In genomic region chr11:12290477-12290922, GRCh38 we compare ENCODE assay signal across 24 cellular contexts.
DNase-seq lines count a peak whose midpoint lies in the region; ATAC-seq, FAIRE-seq and TF ChIP-seq lines count a peak whose summit lies in the region.
"Had no signal": no experiment of that assay in that cellular context is flagged by ENCODE, and none has a peak within 500 bp of the region (broad histone marks: within the 10 kb centered on the region; RNA-seq: fewer than 3 reads in every experiment).

No MANE protein-coding gene starts in this region.

- peaks cover 18% of the 10 kb centered on the region for H3K4me1 Mint-ChIP-seq in activated CD8-positive, alpha-beta T cell treated with anti-CD3 and anti-CD28 coated beads, Interleukin-2, amount 10 ng/mL, durations not matched to agents 7 days and 5 days (ENCODE audit: low read depth)
- H3K4me1 Mint-ChIP-seq in activated CD8-positive, alpha-beta T cell treated with anti-CD3 and anti-CD28 coated beads for 36 hours (ENCODE audit: low read depth), result peaks cover 4% of the 10 kb centered on the region
- H3K4me1 Mint-ChIP-seq in osteocyte (ENCODE audit: unreplicated experiment), result peaks cover 38% of the 10 kb centered on the region

- CTCF ChIA-PET in activated CD8-positive, alpha-beta T cell treated with anti-CD3 and anti-CD28 coated beads, Interleukin-2, amount 10 ng/mL, durations not matched to agents 7 days and 5 days (lab: Charles Lee), result interaction anchor here (1.2 to 17.3 kb wide), 8 partner anchors 8 to 603 kb away, joined by 3 to 401 read pairs (median 4); no protein-coding TSS in a partner anchor
- CTCF ChIA-PET in activated CD8-positive, alpha-beta T cell treated with anti-CD3 and anti-CD28 coated beads for 36 hours (lab: Charles Lee), result interaction anchor here (1.2 to 3.3 kb wide), 5 partner anchors 9 to 243 kb away, joined by 3 to 22 read pairs (median 9); no protein-coding TSS in a partner anchor
- CTCF ChIA-PET in K562 (lab: Yijun Ruan, JAX; ENCODE audit: low intra/inter-chr PET ratio), result interaction anchor here (0.7 kb wide), 2 partner anchors 604 to 1189 kb away, joined by 3 to 4 read pairs; no protein-coding TSS in a partner anchor

- H2AFZ ChIP-seq in K562 (ENCODE audit: low read depth, low read length), result peak overlapping the region; percentile 66

- no peaks in the 10 kb centered on the region for H3K27me3 ChIP-seq in K562 (ENCODE audit: control insufficient read depth in 2 of 2, insufficient read depth in 2 of 2, low read length in 2 of 2)
- H3K27me3 ChIP-seq: Peyer's patch, SJSA1, thyroid gland had no signal

- BruUV-seq in K562 (replicated peaks; lab: Mats Ljungman, UMichigan), result no TSS peak

- no peak overlapping the region for H3K27ac ChIP-seq in K562 (ENCODE audit: extremely low read depth, low read depth, low read length)
- H3K27ac ChIP-seq: Peyer's patch, SJSA1, thyroid gland had no signal

- no peak for TF ChIP-seq CTCF in activated CD8-positive, alpha-beta T cell treated with anti-CD3 and anti-CD28 coated beads for 36 hours (IDR thresholded peaks at IDR 0.05)
- TF ChIP-seq CTCF in K562 (IDR thresholded peaks at IDR 0.05 in 2 of 3, conservative IDR thresholded peaks at IDR 0.05 in 1 of 3; ENCODE audit: insufficient read depth in 2 of 3, low read depth in 1 of 3, low read length in 3 of 3) (no peak), osteocyte (IDR thresholded peaks at IDR 0.05) (no peak)

- H3K79me2 ChIP-seq in K562 (ENCODE audit: control insufficient read depth, insufficient read depth, low read length), result no peaks in the 10 kb centered on the region

- H3K4me2 ChIP-seq in K562 (ENCODE audit: insufficient read depth, low read length), result no peak overlapping the region

- peaks cover 13 to 17% of the 10 kb centered on the region in 2 experiments; a peak in 4 of 5 replicates for H3K4me1 ChIP-seq in K562 (replicated peaks in 1 of 2; ENCODE audit: control insufficient read depth in 2 of 2, insufficient read depth in 2 of 2, low read length in 2 of 2)

- H3K4me3 ChIP-seq in K562, result no peak overlapping the region
- H3K4me3 ChIP-seq: Peyer's patch, SJSA1, thyroid gland had no signal

- ATAC-seq in activated CD8-positive, alpha-beta T cell treated with anti-CD3 and anti-CD28 coated beads, Interleukin-2, amount 10 ng/mL, durations not matched to agents 7 days and 5 days, result no peak
- ATAC-seq in activated CD8-positive, alpha-beta T cell treated with anti-CD3 and anti-CD28 coated beads for 36 hours, result no peak
- ATAC-seq in K562 (no peak), GM18517 (IDR thresholded peaks at IDR 0.05; ENCODE audit: unreplicated experiment) (no peak), GM21737 (IDR thresholded peaks at IDR 0.05; ENCODE audit: unreplicated experiment) (no peak)
- ATAC-seq: naive thymus-derived CD8-positive, alpha-beta T cell had no signal

- no peaks in the 10 kb centered on the region for H3K27me3 Mint-ChIP-seq in activated CD8-positive, alpha-beta T cell treated with anti-CD3 and anti-CD28 coated beads, Interleukin-2, amount 10 ng/mL, durations not matched to agents 7 days and 5 days (ENCODE audit: low read depth)
- H3K27me3 Mint-ChIP-seq in activated CD8-positive, alpha-beta T cell treated with anti-CD3 and anti-CD28 coated beads for 36 hours, result no peaks in the 10 kb centered on the region
- H3K27me3 Mint-ChIP-seq in osteocyte (ENCODE audit: unreplicated experiment), result no peaks in the 10 kb centered on the region
- H3K27me3 Mint-ChIP-seq: naive thymus-derived CD8-positive, alpha-beta T cell had no signal

- no peak for TF ChIP-seq POLR2A in GM12892 (IDR thresholded peaks at IDR 0.05; ENCODE audit: low read depth, low read length)
- no peak for TF ChIP-seq POLR2A in K562 (conservative IDR thresholded peaks at IDR 0.05)

- no peak for TF ChIP-seq EP300 in K562 (IDR thresholded peaks at IDR 0.05; ENCODE audit: low read length)

- peak overlapping the region in 1 of 2 experiments; percentile 79; a peak in 2 of 4 replicates for H3K9ac ChIP-seq in K562 (ENCODE audit: insufficient read depth in 1 of 2, low read depth in 2 of 2, low read length in 2 of 2)

- FAIRE-seq in GM12892 (lab: Jason Lieb, UNC) (peak; percentile 73), K562 (lab: Jason Lieb, UNC) (no peak)

- no peaks in the 10 kb centered on the region for H3K9me3 ChIP-seq in K562 (replicated peaks; ENCODE audit: control insufficient read depth, insufficient read depth, low read depth, low read length)
- H3K9me3 ChIP-seq: Peyer's patch, SJSA1, thyroid gland had no signal

- no peaks in the 10 kb centered on the region for H3K36me3 ChIP-seq in K562 (ENCODE audit: control insufficient read depth, insufficient read depth, low read length)
- H3K36me3 ChIP-seq: Peyer's patch, SJSA1, thyroid gland had no signal

- in situ Hi-C loops in K562 (cut with MboI), result no loop called here

- DNase-seq in activated CD8-positive, alpha-beta T cell treated with anti-CD3 and anti-CD28 coated beads, Interleukin-2, amount 10 ng/mL, durations not matched to agents 7 days and 5 days, result no peak
- no peak for DNase-seq in activated CD8-positive, alpha-beta T cell treated with anti-CD3 and anti-CD28 coated beads for 36 hours
- DNase-seq in GM12892 (ENCODE audit: insufficient read length) (no peak), K562 (ENCODE audit: extremely low read depth in 1 of 4, low spot score in 3 of 4) (peak in 2 of 4 experiments; percentile 26 to 36), osteocyte (ENCODE audit: extremely low spot score, unreplicated experiment) (peak; percentile 59), NCI-H1105 treated with DMSO at 0.1 percent for 48 hours (lab: John Stamatoyannopoulos, UW) (no peak)
- DNase-seq: ACHN; activated CD4-positive, CD25-positive, alpha-beta regulatory T cell treated with anti-CD3 and anti-CD28 coated beads, Interleukin-2, amount 50 U/mL, for 72 hours; activated CD8-positive, alpha-beta memory T cell treated with anti-CD3 and anti-CD28 coated beads, Interleukin-2, amount 50 U/mL, for 48 hours; activated naive CD4-positive, alpha-beta T cell; amygdala; GF-D8; kidney glomerular epithelial cell; naive thymus-derived CD8-positive, alpha-beta T cell; NCI-H1105; NCI-H2081 treated with DMSO at 0.1 percent for 48 hours; NCI-H510A; Peyer's patch; T1000; thyroid gland had no signal

- no peaks in the 10 kb centered on the region for H3K9me1 ChIP-seq in K562 (ENCODE audit: control insufficient read depth, insufficient read depth, low read length)

- H3K36me3 Mint-ChIP-seq in activated CD8-positive, alpha-beta T cell treated with anti-CD3 and anti-CD28 coated beads, Interleukin-2, amount 10 ng/mL, durations not matched to agents 7 days and 5 days (ENCODE audit: low read depth), result no peaks in the 10 kb centered on the region
- no peaks in the 10 kb centered on the region for H3K36me3 Mint-ChIP-seq in activated CD8-positive, alpha-beta T cell treated with anti-CD3 and anti-CD28 coated beads for 36 hours (ENCODE audit: low read depth)
- H3K36me3 Mint-ChIP-seq in osteocyte (ENCODE audit: unreplicated experiment), result no peaks in the 10 kb centered on the region

- peak overlapping the region; percentile 62 for H3K27ac Mint-ChIP-seq in activated CD8-positive, alpha-beta T cell treated with anti-CD3 and anti-CD28 coated beads, Interleukin-2, amount 10 ng/mL, durations not matched to agents 7 days and 5 days
- no peak overlapping the region for H3K27ac Mint-ChIP-seq in activated CD8-positive, alpha-beta T cell treated with anti-CD3 and anti-CD28 coated beads for 36 hours
- no peak overlapping the region for H3K27ac Mint-ChIP-seq in osteocyte (ENCODE audit: unreplicated experiment)
- H3K27ac Mint-ChIP-seq: progenitor cell of endocrine pancreas had no signal

- H3K9me3 Mint-ChIP-seq in activated CD8-positive, alpha-beta T cell treated with anti-CD3 and anti-CD28 coated beads, Interleukin-2, amount 10 ng/mL, durations not matched to agents 7 days and 5 days (ENCODE audit: insufficient read depth), result no peaks in the 10 kb centered on the region
- H3K9me3 Mint-ChIP-seq in activated CD8-positive, alpha-beta T cell treated with anti-CD3 and anti-CD28 coated beads for 36 hours, result no peaks in the 10 kb centered on the region
- no peaks in the 10 kb centered on the region for H3K9me3 Mint-ChIP-seq in osteocyte (ENCODE audit: unreplicated experiment)
- H3K9me3 Mint-ChIP-seq: naive thymus-derived CD8-positive, alpha-beta T cell had no signal

- no peak overlapping the region for H3K4me3 Mint-ChIP-seq in activated CD8-positive, alpha-beta T cell treated with anti-CD3 and anti-CD28 coated beads, Interleukin-2, amount 10 ng/mL, durations not matched to agents 7 days and 5 days
- no peak overlapping the region for H3K4me3 Mint-ChIP-seq in activated CD8-positive, alpha-beta T cell treated with anti-CD3 and anti-CD28 coated beads for 36 hours
- no peak overlapping the region for H3K4me3 Mint-ChIP-seq in osteocyte (ENCODE audit: unreplicated experiment)

- no peak for TF ChIP-seq RAD21 in K562 (CRISPR knock-in tag; conservative IDR thresholded peaks at IDR 0.05 in 1 of 2, IDR thresholded peaks at IDR 0.05 in 1 of 2)

- intact Hi-C loops in activated CD8-positive, alpha-beta T cell treated with anti-CD3 and anti-CD28 coated beads for 36 hours (cut with micrococcal nuclease), result no loop called here
- intact Hi-C loops in K562 (cut with micrococcal nuclease), result no loop called here

- WGBS in K562 (ENCODE audit: insufficient coverage, low coverage, missing lambda C conversion rate), result 21% methylated on average over 13 of the region's 14 CpGs

- no peaks in the 10 kb centered on the region for H4K20me1 ChIP-seq in K562 (replicated peaks; ENCODE audit: control insufficient read depth, insufficient read depth, low read length)

- POLR2A ChIA-PET in activated CD8-positive, alpha-beta T cell treated with anti-CD3 and anti-CD28 coated beads, Interleukin-2, amount 10 ng/mL, durations not matched to agents 7 days and 5 days (lab: Charles Lee), result no interaction called here
- POLR2A ChIA-PET in activated CD8-positive, alpha-beta T cell treated with anti-CD3 and anti-CD28 coated beads for 36 hours (lab: Charles Lee), result no interaction called here
- POLR2A ChIA-PET in K562 (lab: Yijun Ruan, JAX), result no interaction called here

TF ChIP-seq in K562, 482 proteins besides CTCF, POLR2A, EP300 and RAD21 (continues in another document):
- TF ChIP-seq ZNF740 (CRISPR knock-in tag; IDR thresholded peaks at IDR 0.05), result peak; percentile 33; the same call in 1 of the 2 replicates
- TF ChIP-seq ZNF740 (tag; IDR thresholded peaks at IDR 0.05), result no peak
